Comparison of ENCODE assay signal across 9 cellular contexts in the genomic region with DNA sequence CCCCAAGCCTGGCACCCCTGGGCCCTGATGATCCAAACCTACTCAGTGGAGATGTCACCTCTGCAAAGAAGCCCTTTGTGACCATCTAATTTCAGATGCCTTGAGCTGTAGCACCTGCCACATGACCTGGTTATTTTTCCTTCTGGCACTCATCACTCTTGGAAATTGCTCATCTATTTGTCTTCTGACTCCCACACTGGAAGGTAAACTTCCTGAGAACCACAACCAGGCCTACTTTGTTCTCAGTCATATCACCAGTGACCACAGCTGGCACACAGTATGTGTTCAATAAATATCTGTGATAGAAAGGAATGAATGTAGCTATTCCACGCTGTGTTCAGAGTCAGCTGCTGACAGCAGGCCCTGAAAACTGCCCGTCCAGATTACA.
A peak's percentile ranks its signal among the peaks of the same experiment; 100 is the strongest.
DNase-seq lines count a peak whose midpoint lies in the region; ATAC-seq and TF ChIP-seq lines count a peak whose summit lies in the region.
"Had no signal": no experiment of that assay in that cellular context is flagged by ENCODE, and none has a peak within 500 bp of the region (broad histone marks: within the 10 kb centered on the region; RNA-seq: fewer than 3 reads in every experiment).

No MANE protein-coding gene starts in this region.

- H3K4me3 Mint-ChIP-seq in CD4-positive, alpha-beta T cell, result peak overlapping the region; percentile 35
- peak overlapping the region in 5 of 10 donors; percentile 16 to 77 (median 34) for H3K4me3 Mint-ChIP-seq in naive thymus-derived CD4-positive, alpha-beta T cell

- peaks cover 31 to 34% of the 10 kb centered on the region in 2 donors for H3K4me1 ChIP-seq in naive thymus-derived CD4-positive, alpha-beta T cell (ENCODE audit: control insufficient read depth in 2 of 2, insufficient read depth in 2 of 2, low read length in 2 of 2)

- H3K36me3 Mint-ChIP-seq in CD4-positive, alpha-beta T cell (ENCODE audit: low read depth), result no peaks in the 10 kb centered on the region
- H3K36me3 Mint-ChIP-seq in naive thymus-derived CD4-positive, alpha-beta T cell, result peaks cover 0 to 3% (median 0%) of the 10 kb centered on the region in 5 donors

- POLR2A ChIA-PET in CD4-positive, alpha-beta T cell (lab: Charles Lee), result interaction anchor here (1.1 to 2.5 kb wide), 2 partner anchors 8 to 14 kb away, joined by 5 to 13 read pairs; no protein-coding TSS in a partner anchor
- POLR2A ChIA-PET in naive thymus-derived CD4-positive, alpha-beta T cell (lab: Charles Lee), result interaction anchor here (0.6 to 1.5 kb wide), 3 partner anchors 11 to 87 kb away, joined by 3 to 7 read pairs (median 5); no protein-coding TSS in a partner anchor
- POLR2A ChIA-PET in GM10248 (lab: Yijun Ruan, JAX), result no interaction called here

- no peak overlapping the region for H3K4me3 ChIP-seq in naive thymus-derived CD4-positive, alpha-beta T cell (ENCODE audit: low read length)
- H3K4me3 ChIP-seq: GM12878 had no signal

- CTCF ChIA-PET in CD4-positive, alpha-beta T cell (lab: Charles Lee), result no interaction called here
- CTCF ChIA-PET in naive thymus-derived CD4-positive, alpha-beta T cell (lab: Charles Lee), result interaction anchor here (0.9 kb wide), 1 partner anchor 25 kb away, joined by 4 read pairs; no protein-coding TSS in a partner anchor
- CTCF ChIA-PET in GM10248 (lab: Yijun Ruan, JAX), result interaction anchor here (1.0 to 7.2 kb wide), 8 partner anchors 9 to 130 kb away, joined by 3 to 29 read pairs (median 3); no protein-coding TSS in a partner anchor

- no peak for DNase-seq in CD4-positive, alpha-beta T cell
- DNase-seq in M059J (ENCODE audit: low read depth) (peak; percentile 56), GM10248 (ENCODE audit: extremely low spot score) (no peak), NCI-H345 (lab: John Stamatoyannopoulos, UW) (no peak), iPS-NIHi11 (ENCODE audit: low spot score) (no peak)
- no peak for DNase-seq in naive thymus-derived CD4-positive, alpha-beta T cell

- H3K9me3 Mint-ChIP-seq in CD4-positive, alpha-beta T cell, result no peaks in the 10 kb centered on the region
- H3K9me3 Mint-ChIP-seq in naive thymus-derived CD4-positive, alpha-beta T cell, result peaks cover 0 to 1% (median 0%) of the 10 kb centered on the region in 11 donors

- no peaks in the 10 kb centered on the region for H3K27me3 Mint-ChIP-seq in CD4-positive, alpha-beta T cell
- H3K27me3 Mint-ChIP-seq in naive thymus-derived CD4-positive, alpha-beta T cell, result peaks cover 0 to 34% (median 0%) of the 10 kb centered on the region in 5 donors

- no peak for ATAC-seq in CD4-positive, alpha-beta T cell (ENCODE audit: poor library complexity)
- no peak for ATAC-seq in naive thymus-derived CD4-positive, alpha-beta T cell
- ATAC-seq in GM21381 (IDR thresholded peaks at IDR 0.05; ENCODE audit: unreplicated experiment), result no peak

- no peaks in the 10 kb centered on the region for H3K27me3 ChIP-seq in CD4-positive, alpha-beta T cell (ENCODE audit: control insufficient read depth, insufficient read depth, low read length)
- H3K27me3 ChIP-seq in naive thymus-derived CD4-positive, alpha-beta T cell (ENCODE audit: control insufficient read depth in 2 of 2, insufficient read depth in 2 of 2, low read length in 2 of 2), result no peaks in the 10 kb centered on the region

- intact Hi-C loops in CD4-positive, alpha-beta T cell (cut with DNase I, micrococcal nuclease), result no loop called here
- intact Hi-C loops in naive thymus-derived CD4-positive, alpha-beta T cell (cut with micrococcal nuclease), result loop anchor here in 1 of 2 donors (5.0 kb wide), 1 partner anchor 44 kb away; no protein-coding TSS in a partner anchor

- no peaks in the 10 kb centered on the region for H3K36me3 ChIP-seq in naive thymus-derived CD4-positive, alpha-beta T cell (ENCODE audit: control insufficient read depth in 2 of 3, insufficient read depth in 3 of 3, low read length in 3 of 3)

- H3K4me1 Mint-ChIP-seq in CD4-positive, alpha-beta T cell (ENCODE audit: low read depth), result peaks cover 56% of the 10 kb centered on the region
- H3K4me1 Mint-ChIP-seq in naive thymus-derived CD4-positive, alpha-beta T cell, result peaks cover 23 to 66% (median 37%) of the 10 kb centered on the region in 7 donors

- no peaks in the 10 kb centered on the region for H3K9me3 ChIP-seq in CD4-positive, alpha-beta T cell (ENCODE audit: control insufficient read depth, low read length)
- H3K9me3 ChIP-seq in naive thymus-derived CD4-positive, alpha-beta T cell (ENCODE audit: control insufficient read depth in 2 of 3, low read length in 3 of 3), result no peaks in the 10 kb centered on the region

- no peak overlapping the region for H3K27ac ChIP-seq in CD4-positive, alpha-beta T cell (ENCODE audit: low read depth, low read length)
- peak overlapping the region; percentile 82 for H3K27ac ChIP-seq in cingulate gyrus (ENCODE audit: low read depth, low read length)
- no peak overlapping the region for H3K27ac ChIP-seq in naive thymus-derived CD4-positive, alpha-beta T cell (ENCODE audit: low read depth, low read length)

- TF ChIP-seq CTCF in CD4-positive, alpha-beta T cell (IDR thresholded peaks at IDR 0.05), result no peak
- TF ChIP-seq CTCF in GM10248 (IDR thresholded peaks at IDR 0.05; ENCODE audit: control extremely low read depth, extremely low read depth, low read depth, missing control alignments), result no peak

- H3K27ac Mint-ChIP-seq in CD4-positive, alpha-beta T cell, result peak overlapping the region; percentile 72
- H3K27ac Mint-ChIP-seq in naive thymus-derived CD4-positive, alpha-beta T cell, result peak overlapping the region in 5 of 9 donors; percentile 35 to 77 (median 69)
